In genomic region chr2:106098664-106099063, GRCh38 we compare ENCODE assay signal across 19 cellular contexts.
DNase-seq lines count a peak whose midpoint lies in the region; ATAC-seq and TF ChIP-seq lines count a peak whose summit lies in the region.
"Had no signal": no experiment of that assay in that cellular context is flagged by ENCODE, and none has a peak within 500 bp of the region (broad histone marks: within the 10 kb centered on the region; RNA-seq: fewer than 3 reads in every experiment).

No MANE protein-coding gene starts in this region.

- DNase-seq in activated naive CD4-positive, alpha-beta T cell (lab: John Stamatoyannopoulos, UW), result no peak
- no peak for DNase-seq in CD8-positive, alpha-beta T cell
- DNase-seq in neural crest cell (ENCODE audit: low read depth, low spot score) (no peak), SHP77 treated with DMSO at 0.1 percent for 48 hours (lab: John Stamatoyannopoulos, UW) (no peak), DMS79 (lab: John Stamatoyannopoulos, UW) (no peak)
- DNase-seq: AML-193, NCI-H1092 treated with DMSO at 0.1 percent for 48 hours, NCI-H1436, NCI-H187, NCI-H2081 treated with DMSO at 0.1 percent for 48 hours, NCI-H2171, NCI-H226, NCI-H510A, Peyer's patch had no signal

- TF ChIP-seq CTCF in CD8-positive, alpha-beta T cell (IDR thresholded peaks at IDR 0.05), result no peak
- TF ChIP-seq CTCF in neural crest cell (conservative IDR thresholded peaks at IDR 0.05), result no peak

- no peaks in the 10 kb centered on the region for H3K27me3 Mint-ChIP-seq in activated naive CD4-positive, alpha-beta T cell treated with anti-CD3 and anti-CD28 coated beads, Interleukin-2, amount 50 U/mL, for 24 hours
- no peaks in the 10 kb centered on the region for H3K27me3 Mint-ChIP-seq in CD8-positive, alpha-beta T cell (ENCODE audit: low read depth)
- H3K27me3 Mint-ChIP-seq in activated T-helper 17 cell treated with anti-CD3 and anti-CD28 coated beads, Interleukin-2, amount 50 U/mL, for 72 hours, result no peaks in the 10 kb centered on the region
- no peaks in the 10 kb centered on the region for H3K27me3 Mint-ChIP-seq in neural crest cell (ENCODE audit: low read depth)

- no peak for ATAC-seq in CD8-positive, alpha-beta T cell
- ATAC-seq in activated T-helper 17 cell treated with anti-CD3 and anti-CD28 coated beads, Interleukin-2, amount 50 U/mL, for 72 hours (replicated peaks), result no peak

- H3K9me3 Mint-ChIP-seq in activated naive CD4-positive, alpha-beta T cell treated with anti-CD3 and anti-CD28 coated beads, Interleukin-2, amount 50 U/mL, for 24 hours, result no peaks in the 10 kb centered on the region
- no peaks in the 10 kb centered on the region for H3K9me3 Mint-ChIP-seq in CD8-positive, alpha-beta T cell
- H3K9me3 Mint-ChIP-seq in activated T-helper 17 cell treated with anti-CD3 and anti-CD28 coated beads, Interleukin-2, amount 50 U/mL, for 72 hours, result no peaks in the 10 kb centered on the region
- H3K9me3 Mint-ChIP-seq in neural crest cell, result no peaks in the 10 kb centered on the region

- no peaks in the 10 kb centered on the region for H3K27me3 ChIP-seq in CD8-positive, alpha-beta T cell (ENCODE audit: insufficient read depth, low read length)
- H3K27me3 ChIP-seq: BLaER1 treated with 17β-estradiol and CSF1 and Interleukin-3, amounts not matched to agents 10 nM and 100 nM; Peyer's patch had no signal

- H3K27ac ChIP-seq in CD8-positive, alpha-beta T cell (ENCODE audit: low read depth, low read length), result no peak overlapping the region
- H3K27ac ChIP-seq: A549; BLaER1 treated with 17β-estradiol and CSF1 and Interleukin-3, amounts not matched to agents 10 nM and 100 nM; Peyer's patch had no signal

- H3K4me3 Mint-ChIP-seq in activated naive CD4-positive, alpha-beta T cell treated with anti-CD3 and anti-CD28 coated beads, Interleukin-2, amount 50 U/mL, for 24 hours, result no peak overlapping the region
- no peak overlapping the region for H3K4me3 Mint-ChIP-seq in CD8-positive, alpha-beta T cell
- no peak overlapping the region for H3K4me3 Mint-ChIP-seq in activated T-helper 17 cell treated with anti-CD3 and anti-CD28 coated beads, Interleukin-2, amount 50 U/mL, for 72 hours
- no peak overlapping the region for H3K4me3 Mint-ChIP-seq in neural crest cell

- no peak overlapping the region for H3K4me3 ChIP-seq in CD8-positive, alpha-beta T cell (ENCODE audit: low read depth, low read length)
- H3K4me3 ChIP-seq: A549; BLaER1 treated with 17β-estradiol and CSF1 and Interleukin-3, amounts not matched to agents 10 nM and 100 nM; Peyer's patch had no signal

- H3K4me1 Mint-ChIP-seq in activated naive CD4-positive, alpha-beta T cell treated with anti-CD3 and anti-CD28 coated beads, Interleukin-2, amount 50 U/mL, for 24 hours, result peaks cover 45% of the 10 kb centered on the region
- peaks cover 57% of the 10 kb centered on the region for H3K4me1 Mint-ChIP-seq in CD8-positive, alpha-beta T cell (ENCODE audit: low read depth)
- H3K4me1 Mint-ChIP-seq in activated T-helper 17 cell treated with anti-CD3 and anti-CD28 coated beads, Interleukin-2, amount 50 U/mL, for 72 hours, result peaks cover 17% of the 10 kb centered on the region
- peaks cover 11% of the 10 kb centered on the region for H3K4me1 Mint-ChIP-seq in neural crest cell

- peaks cover 10% of the 10 kb centered on the region for H3K36me3 ChIP-seq in CD8-positive, alpha-beta T cell (ENCODE audit: insufficient read depth, low read length)
- H3K36me3 ChIP-seq: Peyer's patch had no signal

- CTCF ChIA-PET in CD8-positive, alpha-beta T cell (lab: Charles Lee), result interaction anchor here (0.6 to 2.7 kb wide), 10 partner anchors 20 to 523 kb away, joined by 3 to 17 read pairs (median 3); no protein-coding TSS in a partner anchor

- no peaks in the 10 kb centered on the region for H3K9me3 ChIP-seq in CD8-positive, alpha-beta T cell (ENCODE audit: low read length)
- H3K9me3 ChIP-seq: A549; BLaER1 treated with 17β-estradiol and CSF1 and Interleukin-3, amounts not matched to agents 10 nM and 100 nM; Peyer's patch; SK-N-SH had no signal

- H3K27ac Mint-ChIP-seq in activated naive CD4-positive, alpha-beta T cell treated with anti-CD3 and anti-CD28 coated beads, Interleukin-2, amount 50 U/mL, for 24 hours, result peak overlapping the region; percentile 89
- H3K27ac Mint-ChIP-seq in CD8-positive, alpha-beta T cell, result peak overlapping the region; percentile 95
- H3K27ac Mint-ChIP-seq in activated T-helper 17 cell treated with anti-CD3 and anti-CD28 coated beads, Interleukin-2, amount 50 U/mL, for 72 hours, result peak overlapping the region; percentile 9
- peak overlapping the region; percentile 72 for H3K27ac Mint-ChIP-seq in neural crest cell (ENCODE audit: unreplicated experiment)

- intact Hi-C loops in CD8-positive, alpha-beta T cell (cut with DNase I, micrococcal nuclease), result loop anchor here (1.0 to 10.0 kb wide), 7 partner anchors 41 to 764 kb away; partner anchors contain the start of gene C2orf49 (in 2 of the 2)

- H3K4me1 ChIP-seq in CD8-positive, alpha-beta T cell (ENCODE audit: insufficient read depth, low read length), result peaks cover 47% of the 10 kb centered on the region
- H3K4me1 ChIP-seq: A549, Peyer's patch had no signal

- POLR2A ChIA-PET in CD8-positive, alpha-beta T cell (lab: Charles Lee), result no interaction called here

- peaks cover 3% of the 10 kb centered on the region for H3K36me3 Mint-ChIP-seq in activated naive CD4-positive, alpha-beta T cell treated with anti-CD3 and anti-CD28 coated beads, Interleukin-2, amount 50 U/mL, for 24 hours
- peaks cover 63% of the 10 kb centered on the region for H3K36me3 Mint-ChIP-seq in CD8-positive, alpha-beta T cell
- H3K36me3 Mint-ChIP-seq in activated T-helper 17 cell treated with anti-CD3 and anti-CD28 coated beads, Interleukin-2, amount 50 U/mL, for 72 hours (ENCODE audit: low read depth), result peaks cover 79% of the 10 kb centered on the region
- peaks cover 7% of the 10 kb centered on the region for H3K36me3 Mint-ChIP-seq in neural crest cell (ENCODE audit: low read depth)

Comparison
In these comparisons a context has a peak if more than half of its experiments do, and no peak if none do; other contexts are left out.
1. H3K27ac Mint-ChIP-seq: peak in every context shown above with its lines; median percentile 95 in CD8-positive, alpha-beta T cell; 89 in activated naive CD4-positive, alpha-beta T cell treated with anti-CD3 and anti-CD28 coated beads, Interleukin-2, amount 50 U/mL, for 24 hours; 72 in neural crest cell; 9 in activated T-helper 17 cell treated with anti-CD3 and anti-CD28 coated beads, Interleukin-2, amount 50 U/mL, for 72 hours.